1 cellular context compared by ENCODE assay signal in the genomic region with DNA sequence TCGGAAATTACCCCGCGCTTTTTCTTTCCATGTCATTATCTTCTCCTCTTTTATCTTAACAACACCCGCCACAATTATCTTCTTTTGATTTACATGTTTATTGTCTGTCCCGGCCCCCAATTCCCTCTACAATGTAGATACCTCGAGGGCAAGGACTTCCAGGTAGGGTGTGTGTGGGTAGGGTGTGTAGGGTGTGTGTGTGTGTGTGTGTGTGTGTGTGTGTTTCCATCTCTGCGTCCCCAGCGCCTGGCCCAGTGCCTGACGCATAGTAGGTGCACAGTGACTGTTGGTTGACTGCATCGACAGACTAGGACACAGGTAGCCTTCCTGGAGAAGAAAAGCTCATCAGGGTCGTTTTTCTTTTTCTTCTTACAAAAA.
TF ChIP-seq lines count a peak whose summit lies in the region.

No MANE protein-coding gene starts in this region.

TF ChIP-seq in H1, 55 proteins besides CTCF, POLR2A, EP300 and RAD21:
- TF ChIP-seq ZNF274 (IDR thresholded peaks at IDR 0.05; ENCODE audit: borderline replicate concordance, extremely low read depth, low read length), result no peak
- TF ChIP-seq NRF1 (IDR thresholded peaks at IDR 0.05; ENCODE audit: low read depth, low read length), result no peak
- no peak for TF ChIP-seq CHD1 (IDR thresholded peaks at IDR 0.05; ENCODE audit: low read depth, low read length)
- TF ChIP-seq JUND (IDR thresholded peaks at IDR 0.05; ENCODE audit: low read length), result no peak
- no peak for TF ChIP-seq CEBPB (IDR thresholded peaks at IDR 0.05; ENCODE audit: low read depth, low read length)
- TF ChIP-seq RFX5 (IDR thresholded peaks at IDR 0.05; ENCODE audit: borderline replicate concordance, low read depth, low read length), result no peak
- no peak for TF ChIP-seq SP4 (IDR thresholded peaks at IDR 0.05; ENCODE audit: low read length)
- peak; percentile 32 for TF ChIP-seq KDM4A (IDR thresholded peaks at IDR 0.05; ENCODE audit: low read depth, low read length, severe bottlenecking)
- TF ChIP-seq SUZ12 (IDR thresholded peaks at IDR 0.05; ENCODE audit: low read length), result peak; percentile 45; the same call in 1 of the 2 replicates
- TF ChIP-seq PHF8 (conservative IDR thresholded peaks at IDR 0.05; ENCODE audit: low read depth, low read length), result no peak
- TF ChIP-seq SIX5 (IDR thresholded peaks at IDR 0.05; ENCODE audit: low read depth, low read length), result no peak
- no peak for TF ChIP-seq SAP30 (IDR thresholded peaks at IDR 0.05; ENCODE audit: insufficient read depth, insufficient replicate concordance, low read length)
- no peak for TF ChIP-seq ASH2L (IDR thresholded peaks at IDR 0.05; ENCODE audit: low read length)
- TF ChIP-seq SIRT6 (IDR thresholded peaks at IDR 0.05; ENCODE audit: low read length), result no peak
- no peak for TF ChIP-seq TAF7 (optimal IDR thresholded peaks at IDR 0.05; ENCODE audit: borderline replicate concordance, low read depth, low read length)
TF ChIP-seq in H1: peak in this region for 2.
